ENCODE assay signal across 14 cellular contexts in genomic region chr15:52255008-52255407, GRCh38. TPM values are rescaled to one million over a fixed set of nuclear protein-coding genes. Genes with fewer than 3 reads are reported as not detected.
DNase-seq lines count a peak whose midpoint lies in the region; ATAC-seq, FAIRE-seq and TF ChIP-seq lines count a peak whose summit lies in the region.
"Had no signal": no experiment of that assay in that cellular context is flagged by ENCODE, and none has a peak within 500 bp of the region (broad histone marks: within the 10 kb centered on the region; RNA-seq: fewer than 3 reads in every experiment).

No MANE protein-coding gene starts in this region.

- H3K4me2 ChIP-seq in OCI-LY7 (ENCODE audit: low read length) (no peak overlapping the region), endothelial cell of umbilical vein (ENCODE audit: insufficient read depth, low read length) (peak overlapping the region; percentile 19), skeletal muscle satellite cell (ENCODE audit: low read length) (peak overlapping the region; percentile 25)

- FAIRE-seq in endothelial cell of umbilical vein (lab: Jason Lieb, UNC): no peak

- dilution Hi-C loops in endothelial cell of umbilical vein (cut with MboI; ENCODE audit: extremely low pct_ligation_motif_present, low sequenced_read_pairs): no loop called here

- BruUV-seq in OCI-LY7 (replicated peaks; lab: Mats Ljungman, UMichigan) (no TSS peak), endothelial cell of umbilical vein (replicated peaks; lab: Mats Ljungman, UMichigan) (no TSS peak)

- H3K9me3 ChIP-seq in OCI-LY7 (ENCODE audit: low read length): no peaks in the 10 kb centered on the region
- no peaks in the 10 kb centered on the region for H3K9me3 ChIP-seq in endothelial cell of umbilical vein (replicated peaks; ENCODE audit: control insufficient read depth, insufficient read depth, low read length)
- H3K9me3 ChIP-seq in skeletal muscle satellite cell (replicated peaks; ENCODE audit: low read length): no peaks in the 10 kb centered on the region
- H3K9me3 ChIP-seq: ascending aorta, Caco-2, suprapubic skin had no signal

- no peak for TF ChIP-seq CTCF in OCI-LY7 (conservative IDR thresholded peaks at IDR 0.05; ENCODE audit: low read length)
- TF ChIP-seq CTCF in endothelial cell of umbilical vein (IDR thresholded peaks at IDR 0.05; ENCODE audit: extremely low read depth in 1 of 2, insufficient read depth in 1 of 2, low read depth in 1 of 2, low read length in 2 of 2): no peak

- H3K9me2 ChIP-seq in OCI-LY7 (ENCODE audit: insufficient read depth, low read length): no peaks in the 10 kb centered on the region

- H3K79me2 ChIP-seq in OCI-LY7 (ENCODE audit: insufficient read depth, low read depth, low read length): no peaks in the 10 kb centered on the region
- H3K79me2 ChIP-seq in endothelial cell of umbilical vein (ENCODE audit: control insufficient read depth, insufficient read depth, low read length): no peaks in the 10 kb centered on the region

- peak; percentile 76 for DNase-seq in HCEC 1CT
- DNase-seq in OCI-LY7 (ENCODE audit: low spot score): no peak
- peak; percentile 75 for DNase-seq in endothelial cell of umbilical vein (ENCODE audit: low read depth, low spot score)
- DNase-seq in NCI-H187 (lab: John Stamatoyannopoulos, UW): no peak
- no peak for DNase-seq in SW 1271 (lab: John Stamatoyannopoulos, UW)
- DNase-seq: activated T-cell treated with anti-CD3 and anti-CD28 coated beads, Interleukin-2, amount 50 U/mL, for 24 hours; Caco-2; NCI-H524; retina; Right ventricle myocardium superior had no signal

- CTCF ChIA-PET in OCI-LY7 (lab: Charles Lee; ENCODE audit: unreplicated experiment) (interaction anchor here (1.0 to 1.2 kb wide), 2 partner anchors 38 to 481 kb away, joined by 3 to 4 read pairs; no protein-coding TSS in a partner anchor), endothelial cell of umbilical vein (lab: Charles Lee) (interaction anchor here (0.6 to 6.1 kb wide), 8 partner anchors 16 to 479 kb away, joined by 3 to 133 read pairs (median 5); no protein-coding TSS in a partner anchor)

- H3K36me3 ChIP-seq in OCI-LY7 (ENCODE audit: insufficient read depth, low read length) (no peaks in the 10 kb centered on the region), endothelial cell of umbilical vein (ENCODE audit: control insufficient read depth in 2 of 2, extremely low read depth in 1 of 2, insufficient read depth in 2 of 2, low read length in 2 of 2) (no peaks in the 10 kb centered on the region), skeletal muscle satellite cell (ENCODE audit: insufficient read depth, low read length) (no peaks in the 10 kb centered on the region)
- H3K36me3 ChIP-seq: ascending aorta, suprapubic skin had no signal

- POLR2A ChIA-PET in OCI-LY7 (lab: Charles Lee) (interaction anchor here (0.7 to 2.0 kb wide), 6 partner anchors 38 to 477 kb away, joined by 3 to 6 read pairs (median 4); no protein-coding TSS in a partner anchor), endothelial cell of umbilical vein (lab: Charles Lee) (no interaction called here)

- H4K20me1 ChIP-seq in OCI-LY7 (ENCODE audit: insufficient read depth, low read length) (no peaks in the 10 kb centered on the region), endothelial cell of umbilical vein (replicated peaks; ENCODE audit: control insufficient read depth, extremely low read depth, insufficient read depth, low read length) (no peaks in the 10 kb centered on the region)

- no peak overlapping the region for H3K4me3 ChIP-seq in OCI-LY7 (ENCODE audit: low read depth, low read length, poor library complexity, severe bottlenecking)
- H3K4me3 ChIP-seq in endothelial cell of umbilical vein (replicated peaks in 1 of 3; ENCODE audit: insufficient read depth in 1 of 3, low read depth in 1 of 3, low read length in 3 of 3): no peak overlapping the region
- H3K4me3 ChIP-seq in skeletal muscle satellite cell (ENCODE audit: low read length): no peak overlapping the region
- H3K4me3 ChIP-seq: ascending aorta, suprapubic skin had no signal

- H3K27me3 ChIP-seq in endothelial cell of umbilical vein (ENCODE audit: control insufficient read depth in 2 of 2, insufficient read depth in 2 of 2, low read length in 2 of 2): no peaks in the 10 kb centered on the region
- no peaks in the 10 kb centered on the region for H3K27me3 ChIP-seq in skeletal muscle satellite cell (ENCODE audit: control insufficient read depth, insufficient read depth, low read length)
- H3K27me3 ChIP-seq: ascending aorta, suprapubic skin had no signal

- H3K4me1 ChIP-seq in OCI-LY7 (ENCODE audit: insufficient read depth, low read length, poor library complexity, severe bottlenecking) (peaks cover 25% of the 10 kb centered on the region), endothelial cell of umbilical vein (ENCODE audit: control insufficient read depth, extremely low read depth, insufficient read depth, low read length) (peaks cover 34% of the 10 kb centered on the region), skeletal muscle satellite cell (ENCODE audit: control insufficient read depth, insufficient read depth, low read length) (peaks cover 60% of the 10 kb centered on the region)

- TF ChIP-seq POLR2A in endothelial cell of umbilical vein (IDR thresholded peaks at IDR 0.05; ENCODE audit: low read depth, low read length): no peak

- intact Hi-C loops in OCI-LY7 (cut with micrococcal nuclease; ENCODE audit: unreplicated experiment) (loop anchor here (5.0 kb wide), 1 partner anchor 72 kb away; no protein-coding TSS in a partner anchor), endothelial cell of umbilical vein (cut with micrococcal nuclease) (loop anchor here (5.0 to 10.0 kb wide), 2 partner anchors 162 to 240 kb away; no protein-coding TSS in a partner anchor)

- ATAC-seq in HG02870 (IDR thresholded peaks at IDR 0.05; ENCODE audit: unreplicated experiment): no peak

- no peak overlapping the region for H3K27ac ChIP-seq in OCI-LY7 (ENCODE audit: low read depth, low read length, poor library complexity, severe bottlenecking)
- H3K27ac ChIP-seq in endothelial cell of umbilical vein (ENCODE audit: insufficient read depth, low read depth, low read length): peak overlapping the region; percentile 54
- H3K27ac ChIP-seq: ascending aorta, suprapubic skin had no signal

- no peaks in the 10 kb centered on the region for H3K9me1 ChIP-seq in endothelial cell of umbilical vein (replicated peaks; ENCODE audit: control insufficient read depth, extremely low read depth, insufficient read depth, low read length)

- peak overlapping the region; percentile 20 for H3K9ac ChIP-seq in endothelial cell of umbilical vein (replicated peaks; ENCODE audit: extremely low read depth, insufficient read depth, low read length)
- H3K9ac ChIP-seq in skeletal muscle satellite cell (ENCODE audit: low read depth, low read length): peak overlapping the region; percentile 1

- H2AFZ ChIP-seq in OCI-LY7 (ENCODE audit: low read length) (0 out of 2 replicates have a peak overlapping the region, but pooled peaks have one; percentile 10), endothelial cell of umbilical vein (ENCODE audit: low read depth, low read length) (peak overlapping the region; percentile 65)

TF ChIP-seq in endothelial cell of umbilical vein, 7 proteins besides CTCF, POLR2A, EP300 and RAD21:
- TF ChIP-seq MAX (IDR thresholded peaks at IDR 0.05; ENCODE audit: insufficient read depth, insufficient read length) (no peak), FOS (IDR thresholded peaks at IDR 0.05; ENCODE audit: borderline replicate concordance, insufficient read depth, low read length) (peak; percentile 86), JUN (IDR thresholded peaks at IDR 0.05; ENCODE audit: borderline replicate concordance, insufficient read depth, insufficient read length, low read depth) (peak; percentile 92)

RNA-seq across cellular contexts. Expression of gene MYO5C, which starts 40.6 kb away (rescaled TPM):
- 1.6 and 2.1 TPM in 2 replicates for total RNA-seq in OCI-LY7 (2014; rRNA removed; shearing (Covaris generic))
- total RNA-seq in OCI-LY7 (2022): 4.1 and 5.6 TPM in 2 replicates
- total RNA-seq in endothelial cell of umbilical vein: 18.4 and 19.4 TPM in 2 replicates
- polyA plus RNA-seq in endothelial cell of umbilical vein: 4.2 and 7.5 TPM in 2 replicates
- polyA plus RNA-seq in endothelial cell of umbilical vein (2011; cell fraction: cytosol; rRNA removed): 4.1 and 5.1 TPM in 2 replicates
- 20.3 and 23.1 TPM in 2 replicates for polyA plus RNA-seq in endothelial cell of umbilical vein (2011; cell fraction: nucleus; rRNA removed)
- 3.4 TPM in 2 replicates for polyA plus RNA-seq in endothelial cell of umbilical vein (2012)
- polyA minus RNA-seq in endothelial cell of umbilical vein: 37.4 and 39.6 TPM in 2 replicates
- polyA minus RNA-seq in endothelial cell of umbilical vein (2011; cell fraction: cytosol; rRNA and poly(A)+ RNA removed): 4.5 TPM
- 27.8 and 34.3 TPM in 2 replicates for polyA minus RNA-seq in endothelial cell of umbilical vein (2011; cell fraction: nucleus; rRNA and poly(A)+ RNA removed)
- total RNA-seq in skeletal muscle satellite cell (2012; rRNA removed): under 0.01 and 1.3 TPM in 2 replicates

Comparison
In these comparisons a context has a peak if more than half of its experiments do, and no peak if none do; other contexts are left out.
1. DNase-seq: peak in HCEC 1CT (single experiment) and endothelial cell of umbilical vein (single experiment); none in OCI-LY7 (single experiment), NCI-H187 (0 of 2) and SW 1271 (0 of 2).